In the genomic region with DNA sequence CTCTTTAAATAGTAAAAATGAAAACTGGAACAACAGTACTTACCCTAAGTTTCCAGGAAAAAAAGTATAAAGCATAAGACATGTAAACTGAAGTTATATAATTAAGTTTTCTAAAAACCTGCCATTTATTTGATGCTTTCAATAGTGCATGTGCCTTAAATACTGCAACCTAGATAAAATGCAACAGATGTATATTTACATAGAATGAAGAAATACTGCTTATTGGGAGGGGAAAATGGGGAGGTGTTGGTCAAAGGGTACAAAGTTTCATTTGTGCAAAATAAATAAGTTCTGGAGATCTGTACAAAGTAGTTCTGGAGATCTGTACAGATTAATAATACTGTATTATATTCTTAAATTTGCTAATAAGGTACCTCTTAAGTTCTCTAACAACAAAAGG, we compare ENCODE assay signal across 16 cellular contexts.
A peak's percentile ranks its signal among the peaks of the same experiment; 100 is the strongest.
DNase-seq lines count a peak whose midpoint lies in the region; ATAC-seq, FAIRE-seq and TF ChIP-seq lines count a peak whose summit lies in the region.
"Had no signal": no experiment of that assay in that cellular context is flagged by ENCODE, and none has a peak within 500 bp of the region (broad histone marks: within the 10 kb centered on the region; RNA-seq: fewer than 3 reads in every experiment).

No MANE protein-coding gene starts in this region.

- CTCF ChIA-PET in HepG2 (lab: Yijun Ruan, JAX; ENCODE audit: low intra/inter-chr PET ratio, low total read pairs), result no interaction called here

- H3K4me1 ChIP-seq in HepG2 (ENCODE audit: insufficient read depth, low read length), result peaks cover 27% of the 10 kb centered on the region

- no peak overlapping the region for H3K27ac ChIP-seq in HepG2 (ENCODE audit: extremely low read length, insufficient read depth, low read length)
- H3K27ac ChIP-seq: GM23248 had no signal

- no peaks in the 10 kb centered on the region for H3K27me3 Mint-ChIP-seq in central memory CD8-positive, alpha-beta T cell
- H3K27me3 Mint-ChIP-seq in nephron progenitor cell (ENCODE audit: low read depth, poor library complexity) (no peaks in the 10 kb centered on the region), immature natural killer cell (ENCODE audit: low read depth in 3 of 3) (no peaks in the 10 kb centered on the region)
- H3K27me3 Mint-ChIP-seq: CD4-positive, alpha-beta memory T cell had no signal

- no peaks in the 10 kb centered on the region for H3K9me3 ChIP-seq in HepG2 (ENCODE audit: low read length)

- TF ChIP-seq CTCF in HepG2 (CRISPR knock-in tag; IDR thresholded peaks at IDR 0.05), result no peak
- no peak for TF ChIP-seq CTCF in nephron progenitor cell (IDR thresholded peaks at IDR 0.05)

- peak overlapping the region; percentile 29 for H3K27ac Mint-ChIP-seq in central memory CD8-positive, alpha-beta T cell (ENCODE audit: low read depth)
- peak overlapping the region; percentile 10 for H3K27ac Mint-ChIP-seq in nephron progenitor cell
- H3K27ac Mint-ChIP-seq in immature natural killer cell, result peak overlapping the region in 1 of 6 donors; percentile 35

- no peaks in the 10 kb centered on the region for H4K20me1 ChIP-seq in HepG2 (ENCODE audit: insufficient read depth, low read length)

- intact Hi-C loops in HepG2 (cut with micrococcal nuclease; ENCODE audit: unreplicated experiment), result loop anchor here (2.0 kb wide), 1 partner anchor 56 kb away; no protein-coding TSS in a partner anchor

- H3K4me1 Mint-ChIP-seq in central memory CD8-positive, alpha-beta T cell, result peaks cover 4% of the 10 kb centered on the region
- H3K4me1 Mint-ChIP-seq in nephron progenitor cell (no peaks in the 10 kb centered on the region), immature natural killer cell (no peaks in the 10 kb centered on the region)

- POLR2A ChIA-PET in HepG2 (lab: Yijun Ruan, JAX), result no interaction called here

- H3K79me2 ChIP-seq in HepG2 (ENCODE audit: insufficient read depth, low read length), result no peaks in the 10 kb centered on the region

- no peak for TF ChIP-seq POLR2A in HepG2 (IDR thresholded peaks at IDR 0.05; ENCODE audit: insufficient read depth in 1 of 2, low read depth in 2 of 2, low read length in 2 of 2)

- TF ChIP-seq RAD21 in HepG2 (CRISPR knock-in tag; IDR thresholded peaks at IDR 0.05), result no peak

- no peak for FAIRE-seq in HepG2 (lab: Jason Lieb, UNC)
- FAIRE-seq: GM12892, H1 had no signal

- ATAC-seq in central memory CD8-positive, alpha-beta T cell (replicated peaks; ENCODE audit: extremely low read depth, poor library complexity, severe bottlenecking), result no peak
- ATAC-seq in HepG2 (peak; percentile 65), HG02981 (IDR thresholded peaks at IDR 0.05; ENCODE audit: unreplicated experiment) (no peak)

- H3K4me3 Mint-ChIP-seq in central memory CD8-positive, alpha-beta T cell, result no peak overlapping the region
- H3K4me3 Mint-ChIP-seq in nephron progenitor cell (no peak overlapping the region), immature natural killer cell (no peak overlapping the region)
- H3K4me3 Mint-ChIP-seq: CD4-positive, alpha-beta memory T cell had no signal

- no peaks in the 10 kb centered on the region for H3K27me3 ChIP-seq in HepG2 (ENCODE audit: control insufficient read depth in 1 of 2, insufficient read depth in 2 of 2, low read length in 2 of 2)

- H3K9me3 Mint-ChIP-seq in central memory CD8-positive, alpha-beta T cell, result no peaks in the 10 kb centered on the region
- no peaks in the 10 kb centered on the region for H3K9me3 Mint-ChIP-seq in nephron progenitor cell
- no peaks in the 10 kb centered on the region for H3K9me3 Mint-ChIP-seq in immature natural killer cell
- H3K9me3 Mint-ChIP-seq: CD4-positive, alpha-beta memory T cell had no signal

- no TSS peak for BruUV-seq in HepG2 (replicated peaks; lab: Mats Ljungman, UMichigan)

- H3K36me3 ChIP-seq in HepG2 (replicated peaks in 1 of 2; ENCODE audit: control insufficient read depth in 1 of 2, insufficient read depth in 2 of 2, low read length in 2 of 2), result peaks cover 2 to 18% of the 10 kb centered on the region in 2 experiments

- H3K36me3 Mint-ChIP-seq in central memory CD8-positive, alpha-beta T cell (ENCODE audit: insufficient read depth), result peaks cover 30% of the 10 kb centered on the region
- peaks cover 64% of the 10 kb centered on the region for H3K36me3 Mint-ChIP-seq in nephron progenitor cell (ENCODE audit: low read depth)
- H3K36me3 Mint-ChIP-seq in immature natural killer cell, result peaks cover 12 to 43% (median 21%) of the 10 kb centered on the region in 3 donors

- H2AFZ ChIP-seq in HepG2 (ENCODE audit: low read length), result no peak overlapping the region
- H2AFZ ChIP-seq: GM23248 had no signal

- no peak overlapping the region for H3K9ac ChIP-seq in HepG2 (ENCODE audit: insufficient read depth, low read depth, low read length)
- H3K9ac ChIP-seq: GM23248 had no signal

- TF ChIP-seq EP300 in HepG2 (IDR thresholded peaks at IDR 0.05; ENCODE audit: low read depth in 2 of 2, low read length in 2 of 2) (peak in 1 of 2 experiments; percentile 34; a peak in 1 of 4 replicates), HepG2 (CRISPR knock-in tag; IDR thresholded peaks at IDR 0.05; ENCODE audit: borderline replicate concordance) (no peak)

- no peak overlapping the region for H3K4me3 ChIP-seq in HepG2 (replicated peaks in 1 of 3; ENCODE audit: insufficient read depth in 1 of 3, low read depth in 2 of 3, low read length in 3 of 3)
- H3K4me3 ChIP-seq: GM23248 had no signal

- DNase-seq in central memory CD8-positive, alpha-beta T cell (ENCODE audit: low spot score in 2 of 2), result no peak
- DNase-seq in HepG2 (ENCODE audit: low spot score) (peak; percentile 45), nephron progenitor cell (no peak), activated gamma-delta T cell treated with Interleukin-2 at 50 U/mL for 16 hours (no peak), immature natural killer cell (no peak)
- DNase-seq: C1 segment of cervical spinal cord; CD4-positive, alpha-beta memory T cell; COR-L47; DMS153; DND-41; GM23248; H7; HCEC 1CT had no signal

- in situ Hi-C loops in HepG2 (cut with HindIII; ENCODE audit: extremely low pct_ligation_motif_present, low pct_unique_long_range_greater_than_20kb), result no loop called here

- no peak overlapping the region for H3K4me2 ChIP-seq in HepG2 (ENCODE audit: low read depth, low read length)

TF ChIP-seq in HepG2, 621 proteins besides CTCF, POLR2A, EP300 and RAD21 (continues in another document):
- TF ChIP-seq REXO4 (CRISPR knock-in tag; IDR thresholded peaks at IDR 0.05; ENCODE audit: borderline replicate concordance), result no peak
- peak; percentile 11; the same call in 1 of the 2 replicates for TF ChIP-seq SOX5 (CRISPR knock-in tag; IDR thresholded peaks at IDR 0.05; ENCODE audit: borderline replicate concordance)
- TF ChIP-seq ZNF713 (CRISPR knock-in tag; IDR thresholded peaks at IDR 0.05), result no peak
- no peak for TF ChIP-seq KDM4B (CRISPR knock-in tag; IDR thresholded peaks at IDR 0.05)
- TF ChIP-seq CEBPG (CRISPR knock-in tag; IDR thresholded peaks at IDR 0.05), result peak; percentile 69
- TF ChIP-seq GATAD2A (CRISPR knock-in tag; IDR thresholded peaks at IDR 0.05), result peak; percentile 55; the same call in 1 of the 2 replicates
- TF ChIP-seq, protein P1, sequence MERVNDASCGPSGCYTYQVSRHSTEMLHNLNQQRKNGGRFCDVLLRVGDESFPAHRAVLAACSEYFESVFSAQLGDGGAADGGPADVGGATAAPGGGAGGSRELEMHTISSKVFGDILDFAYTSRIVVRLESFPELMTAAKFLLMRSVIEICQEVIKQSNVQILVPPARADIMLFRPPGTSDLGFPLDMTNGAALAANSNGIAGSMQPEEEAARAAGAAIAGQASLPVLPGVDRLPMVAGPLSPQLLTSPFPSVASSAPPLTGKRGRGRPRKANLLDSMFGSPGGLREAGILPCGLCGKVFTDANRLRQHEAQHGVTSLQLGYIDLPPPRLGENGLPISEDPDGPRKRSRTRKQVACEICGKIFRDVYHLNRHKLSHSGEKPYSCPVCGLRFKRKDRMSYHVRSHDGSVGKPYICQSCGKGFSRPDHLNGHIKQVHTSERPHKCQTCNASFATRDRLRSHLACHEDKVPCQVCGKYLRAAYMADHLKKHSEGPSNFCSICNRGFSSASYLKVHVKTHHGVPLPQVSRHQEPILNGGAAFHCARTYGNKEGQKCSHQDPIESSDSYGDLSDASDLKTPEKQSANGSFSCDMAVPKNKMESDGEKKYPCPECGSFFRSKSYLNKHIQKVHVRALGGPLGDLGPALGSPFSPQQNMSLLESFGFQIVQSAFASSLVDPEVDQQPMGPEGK (CRISPR knock-in tag; IDR thresholded peaks at IDR 0.05), result peak; percentile 51; the same call in 1 of the 2 replicates
- TF ChIP-seq ARID3A (IDR thresholded peaks at IDR 0.05; ENCODE audit: low read depth, low read length), result peak; percentile 49; the same call in 1 of the 2 replicates
- peak; percentile 54; the same call in 1 of the 2 replicates for TF ChIP-seq HNF4G (IDR thresholded peaks at IDR 0.05; ENCODE audit: borderline replicate concordance, low read depth, low read length)
- TF ChIP-seq HNF4G (CRISPR knock-in tag; IDR thresholded peaks at IDR 0.05; ENCODE audit: borderline replicate concordance, low read depth), result no peak
